19 cellular contexts compared by ENCODE assay signal in genomic region chr10:79002336-79002735, GRCh38.
"Had no signal": no experiment of that assay in that cellular context is flagged by ENCODE, and none has a peak within 500 bp of the region (broad histone marks: within the 10 kb centered on the region; RNA-seq: fewer than 3 reads in every experiment).

No MANE protein-coding gene starts in this region.

- H3K9me3 Mint-ChIP-seq: natural killer cell; neural crest cell; stimulated activated effector memory CD8-positive, alpha-beta T cell treated with anti-CD3 and anti-CD28 coated beads, Interleukin-12 subunit alpha, Interleukin-12 subunit beta, amount 100 ng/mL, for 72 hours had no signal

- H3K4me3 Mint-ChIP-seq: natural killer cell; neural crest cell; stimulated activated effector memory CD8-positive, alpha-beta T cell treated with anti-CD3 and anti-CD28 coated beads, Interleukin-12 subunit alpha, Interleukin-12 subunit beta, amount 100 ng/mL, for 72 hours had no signal

- H3K4me3 ChIP-seq: esophagus muscularis mucosa, ovary, tibial nerve, upper lobe of right lung, vagina had no signal

- ATAC-seq: natural killer cell; right cardiac atrium; stimulated activated effector memory CD8-positive, alpha-beta T cell treated with anti-CD3 and anti-CD28 coated beads, Interleukin-12 subunit alpha, Interleukin-12 subunit beta, amount 100 ng/mL, for 72 hours; stimulated activated naive CD8-positive, alpha-beta T cell treated with anti-CD3 and anti-CD28 coated beads, Interleukin-15, Interleukin-2, amounts not matched to agents 100 U/mL and 50 U/mL, for 24 hours had no signal

- H3K27ac ChIP-seq: esophagus muscularis mucosa, ovary, tibial nerve, upper lobe of right lung, vagina had no signal

- H3K27me3 ChIP-seq: esophagus muscularis mucosa, ovary, tibial nerve, upper lobe of right lung, vagina had no signal

- H3K9me3 ChIP-seq: esophagus muscularis mucosa, ovary, tibial nerve, upper lobe of right lung, vagina had no signal

- H3K36me3 ChIP-seq: esophagus muscularis mucosa, ovary, tibial nerve, upper lobe of right lung, vagina had no signal

- H3K36me3 Mint-ChIP-seq: natural killer cell; stimulated activated effector memory CD8-positive, alpha-beta T cell treated with anti-CD3 and anti-CD28 coated beads, Interleukin-12 subunit alpha, Interleukin-12 subunit beta, amount 100 ng/mL, for 72 hours had no signal

- H3K27ac Mint-ChIP-seq: natural killer cell, progenitor cell of endocrine pancreas had no signal

- DNase-seq: cortex of kidney; effector memory CD4-positive, alpha-beta T cell; head of caudate nucleus; hippocampal formation; mammary epithelial cell; natural killer cell; nucleus accumbens; ovary; stimulated activated CD4-positive, alpha-beta T cell treated with anti-CD3 and anti-CD28 coated beads, Interleukin-4, amount 100 ng/mL, for 1 hour; stimulated activated CD8-positive, alpha-beta memory T cell treated with anti-CD3 and anti-CD28 coated beads, Interleukin-4, amount 100 ng/mL, for 48 hours; stimulated activated naive CD8-positive, alpha-beta T cell treated with anti-CD3 and anti-CD28 coated beads, Interleukin-15, Interleukin-2, amounts not matched to agents 100 U/mL and 50 U/mL, for 24 hours; upper lobe of right lung had no signal
